24 cellular contexts compared by ENCODE assay signal in genomic region chr7:116771640-116772039, GRCh38.
DNase-seq lines count a peak whose midpoint lies in the region; ATAC-seq and TF ChIP-seq lines count a peak whose summit lies in the region.
"Had no signal": no experiment of that assay in that cellular context is flagged by ENCODE, and none has a peak within 500 bp of the region (broad histone marks: within the 10 kb centered on the region; RNA-seq: fewer than 3 reads in every experiment).

No MANE protein-coding gene starts in this region.

- H3K9me3 ChIP-seq in SK-N-SH: no peaks in the 10 kb centered on the region
- no peaks in the 10 kb centered on the region for H3K9me3 ChIP-seq in mucosa of descending colon
- H3K9me3 ChIP-seq: BE2C, HAP-1, heart left ventricle, tibial artery had no signal

- H3F3A ChIP-seq in SK-N-SH (replicated peaks; ENCODE audit: insufficient read depth): peaks cover 16% of the 10 kb centered on the region

- DNase-seq in SK-N-SH (no peak), astrocyte of the hippocampus (ENCODE audit: low read depth, low spot score) (peak; percentile 23), mucosa of descending colon (peak in 1 of 3 donors; percentile 81), NCI-H69 (lab: John Stamatoyannopoulos, UW) (no peak), AG08396 (ENCODE audit: low spot score) (no peak)
- no peak for DNase-seq in activated CD8-positive, alpha-beta memory T cell treated with anti-CD3 and anti-CD28 coated beads, Interleukin-2, amount 50 U/mL, for 48 hours
- DNase-seq: activated CD4-positive, alpha-beta memory T cell treated with anti-CD3 and anti-CD28 coated beads, Interleukin-2, amount 10 ng/mL, durations not matched to agents 7 days and 5 days; activated gamma-delta T cell treated with Interleukin-2 at 50 U/mL for 16 hours; activated naive CD8-positive, alpha-beta T cell treated with anti-CD3 and anti-CD28 coated beads, Interleukin-2, amount 50 U/mL, for 24 hours; BE2C; COR-L47; heart left ventricle; mesendoderm; naive thymus-derived CD4-positive, alpha-beta T cell; NCI-H1417 treated with DMSO at 0.1 percent for 48 hours; NCI-H446 treated with DMSO at 0.1 percent for 48 hours; SHP77; stimulated activated CD4-positive, alpha-beta T cell treated with anti-CD3 and anti-CD28 coated beads, Interleukin-15, amount 100 ng/mL, for 24 hours; tibial artery had no signal

- H3K4me1 ChIP-seq in SK-N-SH (ENCODE audit: control insufficient read depth in 1 of 2, insufficient read depth in 2 of 2, low read depth in 1 of 2, low read length in 1 of 2): peaks cover 0 to 22% of the 10 kb centered on the region in 2 experiments; a peak in 3 of 4 replicates
- peaks cover 6% of the 10 kb centered on the region for H3K4me1 ChIP-seq in mucosa of descending colon (ENCODE audit: low read depth)
- H3K4me1 ChIP-seq: BE2C had no signal

- H4K20me1 ChIP-seq in SK-N-SH (ENCODE audit: insufficient read depth): no peaks in the 10 kb centered on the region

- CTCF ChIA-PET in SK-N-SH (lab: Yijun Ruan, JAX): interaction anchor here (0.6 to 2.0 kb wide), 2 partner anchors 180 to 536 kb away, joined by 3 to 8 read pairs; no protein-coding TSS in a partner anchor

- ATAC-seq in SK-N-SH treated with all-trans-retinoic acid at 6 μM for 48 hours (no peak), mucosa of descending colon (peak; percentile 86), HG02571 (IDR thresholded peaks at IDR 0.05; ENCODE audit: unreplicated experiment) (no peak)
- ATAC-seq: activated CD4-positive, CD25-positive, alpha-beta regulatory T cell treated with anti-CD3 and anti-CD28 coated beads, Interleukin-2, amount 50 U/mL, for 24 hours; activated naive CD8-positive, alpha-beta T cell treated with anti-CD3 and anti-CD28 coated beads, Interleukin-2, amount 50 U/mL, for 24 hours; K562; naive thymus-derived CD4-positive, alpha-beta T cell had no signal

- no peak for TF ChIP-seq RAD21 in SK-N-SH (IDR thresholded peaks at IDR 0.05; ENCODE audit: low read length)

- POLR2A ChIA-PET in SK-N-SH (lab: Yijun Ruan, JAX): no interaction called here

- peak overlapping the region; percentile 6; the same call in 1 of the 2 replicates for H3K4me2 ChIP-seq in SK-N-SH

- no peaks in the 10 kb centered on the region for H3K79me2 ChIP-seq in SK-N-SH (ENCODE audit: insufficient read depth)

- peak overlapping the region; percentile 74; a peak in 3 of 4 replicates for H3K27ac ChIP-seq in SK-N-SH (ENCODE audit: low read depth in 2 of 2, low read length in 1 of 2)
- H3K27ac ChIP-seq: tibial artery had no signal

- H3K36me3 ChIP-seq in SK-N-SH (replicated peaks in 1 of 2; ENCODE audit: control insufficient read depth in 1 of 2, insufficient read depth in 2 of 2, low read length in 1 of 2) (peaks cover 16 to 29% of the 10 kb centered on the region in 2 experiments), mucosa of descending colon (ENCODE audit: low read depth) (no peaks in the 10 kb centered on the region)
- H3K36me3 ChIP-seq: BE2C, heart left ventricle, tibial artery had no signal

- intact Hi-C loops in mucosa of descending colon (cut with DNase I, micrococcal nuclease): no loop called here

- TF ChIP-seq CTCF in SK-N-SH (IDR thresholded peaks at IDR 0.05): no peak
- no peak for TF ChIP-seq CTCF in mucosa of descending colon (IDR thresholded peaks at IDR 0.05)

- no peak overlapping the region for H3K4me3 ChIP-seq in SK-N-SH (ENCODE audit: low read depth in 2 of 2, low read length in 1 of 2)
- no peak overlapping the region for H3K4me3 ChIP-seq in mucosa of descending colon
- H3K4me3 ChIP-seq: HAP-1, heart left ventricle, K562, tibial artery had no signal

- no peak overlapping the region for H3K9ac ChIP-seq in SK-N-SH

- 40% methylated on average over 7 of the region's 7 CpGs for WGBS in SK-N-SH (ENCODE audit: low lambda C conversion rate)

- no peak overlapping the region for H2AFZ ChIP-seq in SK-N-SH (ENCODE audit: low read depth)

- TF ChIP-seq EP300 in SK-N-SH (IDR thresholded peaks at IDR 0.05; ENCODE audit: borderline replicate concordance in 1 of 2, low read depth in 1 of 2, low read length in 1 of 2): no peak

- no peaks in the 10 kb centered on the region for H3K9me2 ChIP-seq in SK-N-SH

- no peaks in the 10 kb centered on the region for H3K27me3 ChIP-seq in SK-N-SH (ENCODE audit: insufficient read depth)
- H3K27me3 ChIP-seq: BE2C, heart left ventricle, tibial artery had no signal

TF ChIP-seq in SK-N-SH, 30 proteins besides CTCF, POLR2A, EP300 and RAD21 (continues in another document):
- TF ChIP-seq POLR2AphosphoS5 (IDR thresholded peaks at IDR 0.05; ENCODE audit: low read depth, low read length) (no peak), MXI1 (IDR thresholded peaks at IDR 0.05; ENCODE audit: low read depth, low read length) (no peak), RFX5 (IDR thresholded peaks at IDR 0.05; ENCODE audit: low read length) (no peak), ELF1 (IDR thresholded peaks at IDR 0.05) (no peak), IRF3 (IDR thresholded peaks at IDR 0.05; ENCODE audit: low read depth, low read length) (no peak)
- TF ChIP-seq, protein P1, sequence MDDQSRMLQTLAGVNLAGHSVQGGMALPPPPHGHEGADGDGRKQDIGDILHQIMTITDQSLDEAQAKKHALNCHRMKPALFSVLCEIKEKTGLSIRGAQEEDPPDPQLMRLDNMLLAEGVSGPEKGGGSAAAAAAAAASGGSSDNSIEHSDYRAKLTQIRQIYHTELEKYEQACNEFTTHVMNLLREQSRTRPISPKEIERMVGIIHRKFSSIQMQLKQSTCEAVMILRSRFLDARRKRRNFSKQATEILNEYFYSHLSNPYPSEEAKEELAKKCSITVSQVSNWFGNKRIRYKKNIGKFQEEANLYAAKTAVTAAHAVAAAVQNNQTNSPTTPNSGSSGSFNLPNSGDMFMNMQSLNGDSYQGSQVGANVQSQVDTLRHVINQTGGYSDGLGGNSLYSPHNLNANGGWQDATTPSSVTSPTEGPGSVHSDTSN (IDR thresholded peaks at IDR 0.05): no peak

TF ChIP-seq in SK-N-SH treated with all-trans-retinoic acid at 6 μM for 48 hours, 23 proteins besides CTCF, POLR2A, EP300 and RAD21:
- TF ChIP-seq PPARA (CRISPR knock-in tag; IDR thresholded peaks at IDR 0.05; ENCODE audit: borderline replicate concordance): no peak
- TF ChIP-seq, protein P2, sequence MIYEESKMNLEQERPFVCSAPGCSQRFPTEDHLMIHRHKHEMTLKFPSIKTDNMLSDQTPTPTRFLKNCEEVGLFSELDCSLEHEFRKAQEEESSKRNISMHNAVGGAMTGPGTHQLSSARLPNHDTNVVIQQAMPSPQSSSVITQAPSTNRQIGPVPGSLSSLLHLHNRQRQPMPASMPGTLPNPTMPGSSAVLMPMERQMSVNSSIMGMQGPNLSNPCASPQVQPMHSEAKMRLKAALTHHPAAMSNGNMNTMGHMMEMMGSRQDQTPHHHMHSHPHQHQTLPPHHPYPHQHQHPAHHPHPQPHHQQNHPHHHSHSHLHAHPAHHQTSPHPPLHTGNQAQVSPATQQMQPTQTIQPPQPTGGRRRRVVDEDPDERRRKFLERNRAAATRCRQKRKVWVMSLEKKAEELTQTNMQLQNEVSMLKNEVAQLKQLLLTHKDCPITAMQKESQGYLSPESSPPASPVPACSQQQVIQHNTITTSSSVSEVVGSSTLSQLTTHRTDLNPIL (CRISPR knock-in tag; IDR thresholded peaks at IDR 0.05; ENCODE audit: low read depth): no peak
- TF ChIP-seq CSDC2 (CRISPR knock-in tag; IDR thresholded peaks at IDR 0.05): no peak
- no peak for TF ChIP-seq SNAI2 (CRISPR knock-in tag; IDR thresholded peaks at IDR 0.05)
- TF ChIP-seq ZC3H10 (CRISPR knock-in tag; IDR thresholded peaks at IDR 0.05): no peak
- TF ChIP-seq POU6F1 (CRISPR knock-in tag; IDR thresholded peaks at IDR 0.05; ENCODE audit: borderline replicate concordance, low read depth): no peak
- TF ChIP-seq ESRRG (CRISPR knock-in tag; IDR thresholded peaks at IDR 0.05): no peak
- no peak for TF ChIP-seq ZNF8 (CRISPR knock-in tag; IDR thresholded peaks at IDR 0.05)
- TF ChIP-seq TCF4 (CRISPR knock-in tag; IDR thresholded peaks at IDR 0.05; ENCODE audit: borderline replicate concordance): no peak
- no peak for TF ChIP-seq ZNF565 (CRISPR knock-in tag; conservative IDR thresholded peaks at IDR 0.05; ENCODE audit: low read depth)
- no peak for TF ChIP-seq ZFP30 (CRISPR knock-in tag; IDR thresholded peaks at IDR 0.05)
- no peak for TF ChIP-seq TOX (CRISPR knock-in tag; IDR thresholded peaks at IDR 0.05; ENCODE audit: borderline replicate concordance)
- TF ChIP-seq ISL1 (CRISPR knock-in tag; IDR thresholded peaks at IDR 0.05): no peak
- no peak for TF ChIP-seq BACH2 (CRISPR knock-in tag; IDR thresholded peaks at IDR 0.05; ENCODE audit: borderline replicate concordance)
- TF ChIP-seq, protein P3, sequence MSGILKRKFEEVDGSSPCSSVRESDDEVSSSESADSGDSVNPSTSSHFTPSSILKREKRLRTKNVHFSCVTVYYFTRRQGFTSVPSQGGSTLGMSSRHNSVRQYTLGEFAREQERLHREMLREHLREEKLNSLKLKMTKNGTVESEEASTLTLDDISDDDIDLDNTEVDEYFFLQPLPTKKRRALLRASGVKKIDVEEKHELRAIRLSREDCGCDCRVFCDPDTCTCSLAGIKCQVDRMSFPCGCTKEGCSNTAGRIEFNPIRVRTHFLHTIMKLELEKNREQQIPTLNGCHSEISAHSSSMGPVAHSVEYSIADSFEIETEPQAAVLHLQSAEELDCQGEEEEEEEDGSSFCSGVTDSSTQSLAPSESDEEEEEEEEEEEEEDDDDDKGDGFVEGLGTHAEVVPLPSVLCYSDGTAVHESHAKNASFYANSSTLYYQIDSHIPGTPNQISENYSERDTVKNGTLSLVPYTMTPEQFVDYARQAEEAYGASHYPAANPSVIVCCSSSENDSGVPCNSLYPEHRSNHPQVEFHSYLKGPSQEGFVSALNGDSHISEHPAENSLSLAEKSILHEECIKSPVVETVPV (CRISPR knock-in tag; IDR thresholded peaks at IDR 0.05): no peak
- TF ChIP-seq GLIS3 (CRISPR knock-in tag; IDR thresholded peaks at IDR 0.05): no peak
TF ChIP-seq in SK-N-SH treated with all-trans-retinoic acid at 6 μM for 48 hours: peak in this region for 0.
